In the genomic region with DNA sequence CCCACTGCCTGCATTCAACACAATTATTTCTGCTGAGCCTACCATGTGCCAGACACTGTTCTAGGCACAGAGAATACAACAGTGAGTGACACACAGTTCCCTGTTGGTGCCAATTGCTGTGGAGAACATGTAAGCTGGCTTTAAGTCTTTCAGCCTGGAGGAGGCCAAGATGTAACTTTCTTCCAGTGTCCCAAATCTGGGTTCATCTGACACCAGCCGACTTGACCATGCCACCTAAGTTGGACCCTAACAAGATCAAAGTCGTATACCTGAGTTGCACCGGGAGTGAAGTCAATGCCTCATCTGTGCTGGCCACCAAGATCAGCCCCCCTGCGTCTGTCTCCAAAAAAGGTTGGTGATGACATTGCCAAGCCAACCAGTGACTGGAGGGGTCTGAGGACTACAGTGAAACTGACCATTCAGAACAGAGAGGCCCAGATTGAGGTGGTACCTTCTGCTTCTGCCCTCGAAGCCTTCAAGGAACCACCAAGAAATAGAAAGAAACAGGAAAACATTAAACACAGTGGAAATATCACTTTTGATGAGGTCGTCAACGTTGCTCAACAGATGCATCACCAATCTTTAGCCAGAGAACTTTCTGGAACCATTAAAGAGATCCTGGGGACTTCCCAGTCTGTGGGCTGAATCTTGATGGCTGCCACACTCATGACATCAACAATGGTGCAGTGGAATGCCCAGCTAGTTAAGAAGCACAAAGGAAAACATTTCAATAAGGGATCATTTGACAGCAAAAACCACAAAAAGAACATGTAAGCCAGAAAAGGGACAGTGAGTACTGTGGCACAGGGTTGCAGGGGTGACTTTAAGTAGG, we compare ENCODE assay signal across 15 cellular contexts. TPM values are rescaled to one million over a fixed set of nuclear protein-coding genes. Genes with fewer than 3 reads are reported as not detected.
DNase-seq lines count a peak whose midpoint lies in the region; ATAC-seq and TF ChIP-seq lines count a peak whose summit lies in the region.
"Had no signal": no experiment of that assay in that cellular context is flagged by ENCODE, and none has a peak within 500 bp of the region (broad histone marks: within the 10 kb centered on the region; RNA-seq: fewer than 3 reads in every experiment).

No MANE protein-coding gene starts in this region.

- no peaks in the 10 kb centered on the region for H3K9me3 Mint-ChIP-seq in activated naive CD4-positive, alpha-beta T cell treated with anti-CD3 and anti-CD28 coated beads, Interleukin-2, amount 50 U/mL, for 24 hours
- no peaks in the 10 kb centered on the region for H3K9me3 Mint-ChIP-seq in endothelial cell (ENCODE audit: unreplicated experiment)
- H3K9me3 Mint-ChIP-seq in stimulated activated memory B cell treated with anti-CD40 and anti-IgM and Interleukin-4, amounts not matched to agents 10 μg/mL and 1 μg/mL and 100 μg/mL, for 72 hours: no peaks in the 10 kb centered on the region

- peak overlapping the region; percentile 96 for H3K27ac Mint-ChIP-seq in activated naive CD4-positive, alpha-beta T cell treated with anti-CD3 and anti-CD28 coated beads, Interleukin-2, amount 50 U/mL, for 24 hours
- H3K27ac Mint-ChIP-seq in endothelial cell (ENCODE audit: unreplicated experiment): peak overlapping the region; percentile 42
- peak overlapping the region; percentile 10 for H3K27ac Mint-ChIP-seq in stimulated activated memory B cell treated with anti-CD40 and anti-IgM and Interleukin-4, amounts not matched to agents 10 μg/mL and 1 μg/mL and 100 μg/mL, for 72 hours

- no peak for DNase-seq in activated naive CD4-positive, alpha-beta T cell (lab: John Stamatoyannopoulos, UW)
- peak; percentile 25 for DNase-seq in activated T-cell treated with anti-CD3 and anti-CD28 coated beads, Interleukin-2, amount 50 U/mL, for 48 hours
- DNase-seq in endothelial cell (ENCODE audit: low spot score) (no peak), NCI-H128 (lab: John Stamatoyannopoulos, UW; ENCODE audit: unreplicated experiment) (no peak), UCSD-AML1 (lab: John Stamatoyannopoulos, UW; ENCODE audit: unreplicated experiment) (no peak)
- DNase-seq: AML-193, DMS79, KG1, NCI-H146, NCI-H524 treated with DMSO at 0.1 percent for 48 hours, uterus had no signal

- H3K27me3 Mint-ChIP-seq in activated naive CD4-positive, alpha-beta T cell treated with anti-CD3 and anti-CD28 coated beads, Interleukin-2, amount 50 U/mL, for 24 hours: no peaks in the 10 kb centered on the region
- H3K27me3 Mint-ChIP-seq in endothelial cell (ENCODE audit: unreplicated experiment): peaks cover 13% of the 10 kb centered on the region
- H3K27me3 Mint-ChIP-seq in stimulated activated memory B cell treated with anti-CD40 and anti-IgM and Interleukin-4, amounts not matched to agents 10 μg/mL and 1 μg/mL and 100 μg/mL, for 72 hours: no peaks in the 10 kb centered on the region

- TF ChIP-seq CTCF in endothelial cell (IDR thresholded peaks at IDR 0.05; ENCODE audit: unreplicated experiment): no peak

- peaks cover 21% of the 10 kb centered on the region for H3K36me3 Mint-ChIP-seq in activated naive CD4-positive, alpha-beta T cell treated with anti-CD3 and anti-CD28 coated beads, Interleukin-2, amount 50 U/mL, for 24 hours
- H3K36me3 Mint-ChIP-seq in endothelial cell (ENCODE audit: low read depth, unreplicated experiment): peaks cover 14% of the 10 kb centered on the region
- no peaks in the 10 kb centered on the region for H3K36me3 Mint-ChIP-seq in stimulated activated memory B cell treated with anti-CD40 and anti-IgM and Interleukin-4, amounts not matched to agents 10 μg/mL and 1 μg/mL and 100 μg/mL, for 72 hours

- peak overlapping the region; percentile 64 for H3K4me3 Mint-ChIP-seq in activated naive CD4-positive, alpha-beta T cell treated with anti-CD3 and anti-CD28 coated beads, Interleukin-2, amount 50 U/mL, for 24 hours
- H3K4me3 Mint-ChIP-seq in endothelial cell (ENCODE audit: unreplicated experiment): peak overlapping the region; percentile 9
- H3K4me3 Mint-ChIP-seq in stimulated activated memory B cell treated with anti-CD40 and anti-IgM and Interleukin-4, amounts not matched to agents 10 μg/mL and 1 μg/mL and 100 μg/mL, for 72 hours: no peak overlapping the region

- H3K4me1 Mint-ChIP-seq in activated naive CD4-positive, alpha-beta T cell treated with anti-CD3 and anti-CD28 coated beads, Interleukin-2, amount 50 U/mL, for 24 hours: peaks cover 84% of the 10 kb centered on the region
- H3K4me1 Mint-ChIP-seq in endothelial cell (ENCODE audit: unreplicated experiment): no peaks in the 10 kb centered on the region
- H3K4me1 Mint-ChIP-seq in stimulated activated memory B cell treated with anti-CD40 and anti-IgM and Interleukin-4, amounts not matched to agents 10 μg/mL and 1 μg/mL and 100 μg/mL, for 72 hours: peaks cover 18% of the 10 kb centered on the region

- no peak for ATAC-seq in stimulated activated memory B cell treated with anti-CD40 and anti-IgM and Interleukin-4, amounts not matched to agents 10 μg/mL and 1 μg/mL and 100 μg/mL, for 72 hours
- no peak for ATAC-seq in HG03439 (IDR thresholded peaks at IDR 0.05; ENCODE audit: unreplicated experiment)
- ATAC-seq: gastroesophageal sphincter had no signal

RNA-seq across cellular contexts. Expression of a gene that starts 6.3 kb away (rescaled TPM):
- 7.2 TPM for total RNA-seq in endothelial cell (ENCODE audit: unreplicated experiment)

RNA-seq across cellular contexts. Expression of a gene that starts 30.9 kb away (rescaled TPM):
- 3,500 TPM for total RNA-seq in endothelial cell (ENCODE audit: unreplicated experiment)

Comparison
In these comparisons a context has a peak if more than half of its experiments do, and no peak if none do; other contexts are left out.
1. H3K27ac Mint-ChIP-seq: peak in every context shown above with its lines; median percentile 96 in activated naive CD4-positive, alpha-beta T cell treated with anti-CD3 and anti-CD28 coated beads, Interleukin-2, amount 50 U/mL, for 24 hours; 42 in endothelial cell; 10 in stimulated activated memory B cell treated with anti-CD40 and anti-IgM and Interleukin-4, amounts not matched to agents 10 μg/mL and 1 μg/mL and 100 μg/mL, for 72 hours.
2. DNase-seq: peak in activated T-cell treated with anti-CD3 and anti-CD28 coated beads, Interleukin-2, amount 50 U/mL, for 48 hours (2 of 2); none in activated naive CD4-positive, alpha-beta T cell (0 of 4), endothelial cell (single experiment), NCI-H128 (single experiment) and UCSD-AML1 (single experiment).